Comparison of ENCODE assay signal across 22 cellular contexts in the genomic region with DNA sequence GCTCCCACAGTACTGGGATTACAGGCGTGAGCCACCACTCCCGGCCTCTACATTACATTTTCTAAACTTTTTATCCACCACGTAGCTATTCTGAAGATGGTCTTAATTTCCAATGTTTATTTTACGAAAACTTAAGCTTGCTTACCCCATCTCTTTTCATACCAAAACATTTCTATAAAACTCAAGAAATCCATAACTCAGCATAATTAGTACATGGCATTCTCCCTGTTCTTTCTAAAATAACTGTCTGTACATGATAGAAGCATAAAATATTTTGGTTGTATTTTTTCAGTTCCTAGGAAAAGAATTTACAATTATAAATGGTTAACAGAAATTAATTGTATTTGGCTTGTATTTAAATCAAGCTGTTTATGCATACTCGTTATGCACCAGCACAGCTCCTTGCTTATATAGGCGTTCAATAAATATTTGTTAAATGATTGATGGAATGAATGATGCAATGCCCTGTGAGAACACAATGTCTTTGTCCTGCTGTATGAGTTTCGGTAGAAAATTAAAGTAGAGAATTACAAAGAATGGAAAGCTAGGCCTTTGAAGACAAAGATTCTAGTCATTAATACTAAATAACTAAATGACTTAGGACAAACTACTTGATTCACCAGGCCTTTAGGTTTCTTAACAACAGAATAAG.
"Had no signal": no experiment of that assay in that cellular context is flagged by ENCODE, and none has a peak within 500 bp of the region (broad histone marks: within the 10 kb centered on the region; RNA-seq: fewer than 3 reads in every experiment).

No MANE protein-coding gene starts in this region.

- ATAC-seq: activated CD8-positive, alpha-beta memory T cell treated with anti-CD3 and anti-CD28 coated beads, Interleukin-2, amount 10 ng/mL, durations not matched to agents 7 days and 5 days; activated CD8-positive, alpha-beta T cell treated with anti-CD3 and anti-CD28 coated beads, Interleukin-2, amount 10 ng/mL, durations not matched to agents 7 days and 5 days; gastrocnemius medialis; left lung; lower lobe of right lung; psoas muscle had no signal

- H3K9me3 Mint-ChIP-seq: nephron progenitor cell had no signal

- H3K4me3 Mint-ChIP-seq: activated CD4-positive, alpha-beta T cell treated with anti-CD3 and anti-CD28 coated beads for 36 hours; activated CD8-positive, alpha-beta memory T cell treated with anti-CD3 and anti-CD28 coated beads, Interleukin-2, amount 10 ng/mL, durations not matched to agents 7 days and 5 days; activated CD8-positive, alpha-beta T cell treated with anti-CD3 and anti-CD28 coated beads, Interleukin-2, amount 10 ng/mL, durations not matched to agents 7 days and 5 days; activated naive CD8-positive, alpha-beta T cell; nephron progenitor cell had no signal

- H3K36me3 Mint-ChIP-seq: activated CD8-positive, alpha-beta memory T cell treated with anti-CD3 and anti-CD28 coated beads, Interleukin-2, amount 10 ng/mL, durations not matched to agents 7 days and 5 days; activated naive CD8-positive, alpha-beta T cell had no signal

- DNase-seq: activated CD4-positive, CD25-positive, alpha-beta regulatory T cell; activated CD8-positive, alpha-beta T cell treated with anti-CD3 and anti-CD28 coated beads, Interleukin-2, amount 10 ng/mL, durations not matched to agents 7 days and 5 days; activated naive CD4-positive, alpha-beta T cell; anterior cingulate cortex; cerebellar nuclear complex; colonic mucosa; effector CD8-positive, alpha-beta T cell; gastrocnemius medialis; hippocampal formation; left lung; lower lobe of right lung; mesenchymal stem cell; nephron progenitor cell; ovary; psoas muscle; spleen; stimulated activated naive CD4-positive, alpha-beta T cell treated with Interleukin-2 at 50 U/mL for 16 hours; testis; transverse colon had no signal

- H3K27me3 Mint-ChIP-seq: activated CD8-positive, alpha-beta memory T cell treated with anti-CD3 and anti-CD28 coated beads, Interleukin-2, amount 10 ng/mL, durations not matched to agents 7 days and 5 days had no signal

- H3K27ac Mint-ChIP-seq: activated CD4-positive, alpha-beta T cell treated with anti-CD3 and anti-CD28 coated beads for 36 hours; activated CD8-positive, alpha-beta memory T cell treated with anti-CD3 and anti-CD28 coated beads, Interleukin-2, amount 10 ng/mL, durations not matched to agents 7 days and 5 days; activated CD8-positive, alpha-beta T cell treated with anti-CD3 and anti-CD28 coated beads, Interleukin-2, amount 10 ng/mL, durations not matched to agents 7 days and 5 days; activated naive CD8-positive, alpha-beta T cell; nephron progenitor cell had no signal
